In genomic region chr5:144122641-144123040, GRCh38 we compare ENCODE assay signal across 28 cellular contexts. TPM values are rescaled to one million over a fixed set of nuclear protein-coding genes. Genes with fewer than 3 reads are reported as not detected.
"Had no signal": no experiment of that assay in that cellular context is flagged by ENCODE, and none has a peak within 500 bp of the region (broad histone marks: within the 10 kb centered on the region; RNA-seq: fewer than 3 reads in every experiment).

No MANE protein-coding gene starts in this region.

- H3K27me3 ChIP-seq: esophagus muscularis mucosa, foreskin keratinocyte, gastroesophageal sphincter, heart left ventricle, hepatocyte, left lung, ovary, sigmoid colon, stomach, testis, tibial artery had no signal

- ATAC-seq: foreskin keratinocyte; gastroesophageal sphincter; heart left ventricle; left cardiac atrium; left lung; naive thymus-derived CD4-positive, alpha-beta T cell; psoas muscle; right cardiac atrium; stimulated activated effector memory CD8-positive, alpha-beta T cell treated with anti-CD3 and anti-CD28 coated beads, Interleukin-12 subunit alpha, Interleukin-12 subunit beta, amount 100 ng/mL, for 72 hours had no signal

- H3K9me3 Mint-ChIP-seq: dendritic cell treated with granulocyte-macrophage colony-stimulating factor and Interleukin-4, amounts not matched to agents 40 ng/mL and 50 ng/mL, for 4 days had no signal

- H3K27ac Mint-ChIP-seq: dendritic cell treated with granulocyte-macrophage colony-stimulating factor and Interleukin-4, amounts not matched to agents 40 ng/mL and 50 ng/mL, for 4 days; naive thymus-derived CD4-positive, alpha-beta T cell; nephron; stimulated activated effector memory CD8-positive, alpha-beta T cell treated with anti-CD3 and anti-CD28 coated beads, Interleukin-12 subunit alpha, Interleukin-12 subunit beta, amount 100 ng/mL, for 72 hours; type B pancreatic cell had no signal

- H3K36me3 ChIP-seq: esophagus muscularis mucosa, gastroesophageal sphincter, heart left ventricle, left lung, ovary, sigmoid colon, stomach, tibial artery had no signal

- DNase-seq: effector CD8-positive, alpha-beta T cell; foreskin keratinocyte; heart left ventricle; left cardiac atrium; left lung; mesendoderm; midbrain; naive thymus-derived CD4-positive, alpha-beta T cell; nucleus accumbens; ovary; posterior cingulate gyrus; psoas muscle; right cardiac atrium; sigmoid colon; stimulated activated CD4-positive, alpha-beta T cell treated with anti-CD3 and anti-CD28 coated beads, Interleukin-2, amount 100 ng/mL, for 24 hours; stimulated activated CD4-positive, alpha-beta T cell treated with anti-CD3 and anti-CD28 coated beads, Interleukin-4, amount 100 ng/mL, for 24 hours; stimulated activated naive CD4-positive, alpha-beta T cell treated with Interleukin-2 at 50 U/mL for 16 hours; stomach; testis; tibial artery had no signal

- H2AFZ ChIP-seq: hepatocyte had no signal

- H3K36me3 Mint-ChIP-seq: naive thymus-derived CD4-positive, alpha-beta T cell; stimulated activated effector memory CD8-positive, alpha-beta T cell treated with anti-CD3 and anti-CD28 coated beads, Interleukin-12 subunit alpha, Interleukin-12 subunit beta, amount 100 ng/mL, for 72 hours; type B pancreatic cell had no signal

- H3K27me3 Mint-ChIP-seq: dendritic cell treated with granulocyte-macrophage colony-stimulating factor and Interleukin-4, amounts not matched to agents 40 ng/mL and 50 ng/mL, for 4 days; type B pancreatic cell had no signal

- H3K4me1 Mint-ChIP-seq: naive thymus-derived CD4-positive, alpha-beta T cell; stimulated activated effector memory CD8-positive, alpha-beta T cell treated with anti-CD3 and anti-CD28 coated beads, Interleukin-12 subunit alpha, Interleukin-12 subunit beta, amount 100 ng/mL, for 72 hours had no signal

- H3K4me2 ChIP-seq: hepatocyte had no signal

- H3K4me1 ChIP-seq: gastroesophageal sphincter, psoas muscle, sigmoid colon, tibial artery had no signal

- H3K4me3 Mint-ChIP-seq: dendritic cell treated with granulocyte-macrophage colony-stimulating factor and Interleukin-4, amounts not matched to agents 40 ng/mL and 50 ng/mL, for 4 days; naive thymus-derived CD4-positive, alpha-beta T cell; nephron; stimulated activated effector memory CD8-positive, alpha-beta T cell treated with anti-CD3 and anti-CD28 coated beads, Interleukin-12 subunit alpha, Interleukin-12 subunit beta, amount 100 ng/mL, for 72 hours; type B pancreatic cell had no signal

- H3K9me3 ChIP-seq: esophagus muscularis mucosa, gastroesophageal sphincter, ovary, psoas muscle, testis had no signal

- H3K4me3 ChIP-seq: esophagus muscularis mucosa, gastroesophageal sphincter, heart left ventricle, hepatocyte, left lung, ovary, psoas muscle, sigmoid colon, stomach, testis, tibial artery had no signal

- H3K79me2 ChIP-seq: hepatocyte had no signal

- H3K27ac ChIP-seq: esophagus muscularis mucosa, foreskin keratinocyte, gastroesophageal sphincter, heart left ventricle, hepatocyte, left lung, ovary, psoas muscle, sigmoid colon, stomach, testis, tibial artery had no signal

RNA-seq across cellular contexts. Expression of gene KCTD16, which starts 48.0 kb away (rescaled TPM):
- total RNA-seq: lower leg skin had no signal
- polyA plus RNA-seq: heart left ventricle had no signal
